Comparison of ENCODE assay signal across 24 cellular contexts in genomic region chr2:171226471-171226870, GRCh38.
DNase-seq lines count a peak whose midpoint lies in the region; ATAC-seq and TF ChIP-seq lines count a peak whose summit lies in the region.
"Had no signal": no experiment of that assay in that cellular context is flagged by ENCODE, and none has a peak within 500 bp of the region (broad histone marks: within the 10 kb centered on the region; RNA-seq: fewer than 3 reads in every experiment).

No MANE protein-coding gene starts in this region.

- H3K27ac ChIP-seq in SK-N-SH (ENCODE audit: low read depth in 2 of 2, low read length in 1 of 2), result no peak overlapping the region
- H3K27ac ChIP-seq: BLaER1 treated with 17β-estradiol and CSF1 and Interleukin-3, amounts not matched to agents 10 nM and 100 nM; GM23248 had no signal

- H3K4me1 ChIP-seq in SK-N-SH (ENCODE audit: control insufficient read depth in 1 of 2, insufficient read depth in 2 of 2, low read depth in 1 of 2, low read length in 1 of 2), result no peaks in the 10 kb centered on the region

- no peak for TF ChIP-seq EP300 in SK-N-SH (IDR thresholded peaks at IDR 0.05; ENCODE audit: borderline replicate concordance in 1 of 2, low read depth in 1 of 2, low read length in 1 of 2)

- CTCF ChIA-PET in SK-N-SH (lab: Yijun Ruan, JAX), result no interaction called here

- no peak for TF ChIP-seq CTCF in SK-N-SH (IDR thresholded peaks at IDR 0.05)

- H3K27me3 ChIP-seq in SK-N-SH (ENCODE audit: insufficient read depth), result no peaks in the 10 kb centered on the region

- TF ChIP-seq RAD21 in SK-N-SH (IDR thresholded peaks at IDR 0.05; ENCODE audit: low read length), result no peak

- no peak overlapping the region for H3K9ac ChIP-seq in SK-N-SH
- H3K9ac ChIP-seq: BLaER1 treated with 17β-estradiol and CSF1 and Interleukin-3, amounts not matched to agents 10 nM and 100 nM; GM23248 had no signal

- POLR2A ChIA-PET in SK-N-SH (lab: Yijun Ruan, JAX), result no interaction called here

- H4K20me1 ChIP-seq in SK-N-SH (ENCODE audit: insufficient read depth), result no peaks in the 10 kb centered on the region
- H4K20me1 ChIP-seq: BLaER1 treated with 17β-estradiol and CSF1 and Interleukin-3, amounts not matched to agents 10 nM and 100 nM had no signal

- H3K79me2 ChIP-seq in SK-N-SH (ENCODE audit: insufficient read depth), result no peaks in the 10 kb centered on the region

- no peaks in the 10 kb centered on the region for H3K9me2 ChIP-seq in SK-N-SH

- H3K9me3 ChIP-seq in SK-N-SH, result peaks cover 6% of the 10 kb centered on the region; the same call in 1 of the 2 replicates

- H2AFZ ChIP-seq in SK-N-SH (ENCODE audit: low read depth), result peak overlapping the region; percentile 61; the same call in 1 of the 2 replicates
- H2AFZ ChIP-seq: GM23248 had no signal

- DNase-seq in SK-N-SH (no peak), NCI-H446 (lab: John Stamatoyannopoulos, UW) (peak; percentile 37 to 89), cerebellum (ENCODE audit: low spot score) (peak; percentile 25), SKM-1 (lab: John Stamatoyannopoulos, UW; ENCODE audit: unreplicated experiment) (no peak)
- DNase-seq in activated T-cell treated with anti-CD3 and anti-CD28 coated beads, Interleukin-2, amount 50 U/mL, for 1 hour, result no peak
- no peak for DNase-seq in stimulated activated CD4-positive, alpha-beta T cell treated with anti-CD3 and anti-CD28 coated beads, Interleukin-1b, Interleukin-23, amount 100 ng/mL, for 48 hours
- DNase-seq: CD4-positive, alpha-beta T cell; DMS79; EL; GF-D8; GM23248; H7; HFFc6; KG1; MM.1S; NCI-H2081; NCI-H2227 treated with DMSO at 0.1 percent for 48 hours; NCI-H510A treated with DMSO at 0.1 percent for 48 hours; NCI-H774; SIG-M5; T-cell had no signal

- H3K4me3 ChIP-seq in SK-N-SH (ENCODE audit: low read depth in 2 of 2, low read length in 1 of 2), result no peak overlapping the region
- H3K4me3 ChIP-seq: BLaER1 treated with 17β-estradiol and CSF1 and Interleukin-3, amounts not matched to agents 10 nM and 100 nM; GM23248 had no signal

- H3K36me3 ChIP-seq in SK-N-SH (replicated peaks in 1 of 2; ENCODE audit: control insufficient read depth in 1 of 2, insufficient read depth in 2 of 2, low read length in 1 of 2), result no peaks in the 10 kb centered on the region
- H3K36me3 ChIP-seq: BLaER1 treated with 17β-estradiol and CSF1 and Interleukin-3, amounts not matched to agents 10 nM and 100 nM had no signal

- no peak for ATAC-seq in SK-N-SH treated with all-trans-retinoic acid at 6 μM for 48 hours
- no peak for ATAC-seq in GM19395 (IDR thresholded peaks at IDR 0.05; ENCODE audit: unreplicated experiment)
- ATAC-seq: T-cell had no signal

- H3K4me2 ChIP-seq in SK-N-SH, result no peak overlapping the region
- H3K4me2 ChIP-seq: BLaER1 treated with 17β-estradiol and CSF1 and Interleukin-3, amounts not matched to agents 10 nM and 100 nM had no signal

- H3F3A ChIP-seq in SK-N-SH (replicated peaks; ENCODE audit: insufficient read depth), result no peaks in the 10 kb centered on the region

TF ChIP-seq in SK-N-SH, 30 proteins besides CTCF, POLR2A, EP300 and RAD21 (continues in another document):
- TF ChIP-seq SIN3A (IDR thresholded peaks at IDR 0.05; ENCODE audit: borderline replicate concordance, low read depth, low read length) (no peak), REST (IDR thresholded peaks at IDR 0.05; ENCODE audit: low read depth, low read length) (no peak), NRF1 (IDR thresholded peaks at IDR 0.05; ENCODE audit: low read depth, low read length) (no peak), NFIC (IDR thresholded peaks at IDR 0.05; ENCODE audit: borderline replicate concordance) (no peak), ELF1 (IDR thresholded peaks at IDR 0.05) (no peak), FOSL2 (IDR thresholded peaks at IDR 0.05; ENCODE audit: borderline replicate concordance, low read depth) (no peak), IRF3 (IDR thresholded peaks at IDR 0.05; ENCODE audit: low read depth, low read length) (no peak), MAX (IDR thresholded peaks at IDR 0.05; ENCODE audit: low read depth) (no peak)

TF ChIP-seq in SK-N-SH treated with all-trans-retinoic acid at 6 μM for 48 hours, 23 proteins besides CTCF, POLR2A, EP300 and RAD21:
- TF ChIP-seq BACH2 (CRISPR knock-in tag; IDR thresholded peaks at IDR 0.05; ENCODE audit: borderline replicate concordance), result no peak
- no peak for TF ChIP-seq OSR1 (CRISPR knock-in tag; IDR thresholded peaks at IDR 0.05)
- no peak for TF ChIP-seq TSHZ2 (CRISPR knock-in tag; IDR thresholded peaks at IDR 0.05)
- TF ChIP-seq ZNF70 (CRISPR knock-in tag; IDR thresholded peaks at IDR 0.05), result no peak
- TF ChIP-seq ZFP3 (CRISPR knock-in tag; IDR thresholded peaks at IDR 0.05), result no peak
- TF ChIP-seq ARNTL (CRISPR knock-in tag; IDR thresholded peaks at IDR 0.05; ENCODE audit: borderline replicate concordance, low read depth), result no peak

Comparison
In these comparisons a context has a peak if more than half of its experiments do, and no peak if none do; other contexts are left out.
1. DNase-seq: peak in NCI-H446 (2 of 2) and cerebellum (single experiment); none in SK-N-SH (single experiment), activated T-cell treated with anti-CD3 and anti-CD28 coated beads, Interleukin-2, amount 50 U/mL, for 1 hour (single experiment), SKM-1 (single experiment) and stimulated activated CD4-positive, alpha-beta T cell treated with anti-CD3 and anti-CD28 coated beads, Interleukin-1b, Interleukin-23, amount 100 ng/mL, for 48 hours (single experiment).